ENCODE assay signal across 1 cellular context in the genomic region with DNA sequence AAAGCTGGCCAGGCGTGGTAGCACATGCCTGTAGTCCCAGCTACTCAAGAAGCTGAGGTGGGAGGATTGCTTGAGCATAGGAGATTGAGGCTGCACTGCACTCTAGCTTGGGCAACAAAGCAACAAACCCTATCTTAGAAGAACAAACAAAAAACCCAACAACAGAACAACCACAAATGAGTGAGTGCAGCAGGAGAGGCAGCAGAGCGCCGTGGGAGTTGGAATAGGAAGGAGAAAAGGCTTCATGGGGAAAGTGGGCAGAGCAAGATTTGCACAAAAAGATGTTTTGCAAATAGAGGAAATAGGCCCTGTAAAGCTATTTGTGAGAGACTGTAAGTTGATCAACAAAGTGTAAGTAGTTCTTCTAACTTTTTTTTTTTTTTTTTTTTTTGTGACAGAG.
TF ChIP-seq lines count a peak whose summit lies in the region.

No MANE protein-coding gene starts in this region.

TF ChIP-seq in IMR-90, 13 proteins besides CTCF, POLR2A, EP300 and RAD21 (continued from another document):
- TF ChIP-seq ELK1 (IDR thresholded peaks at IDR 0.05; ENCODE audit: borderline replicate concordance, low read depth, low read length) (no peak), CEBPB (IDR thresholded peaks at IDR 0.05; ENCODE audit: low read depth, low read length) (no peak), MAZ (IDR thresholded peaks at IDR 0.05; ENCODE audit: borderline replicate concordance, low read depth, low read length) (no peak), SMC3 (IDR thresholded peaks at IDR 0.05; ENCODE audit: low read depth, low read length) (no peak), CHD1 (IDR thresholded peaks at IDR 0.05; ENCODE audit: low read depth, low read length) (no peak)
